In the genomic region with DNA sequence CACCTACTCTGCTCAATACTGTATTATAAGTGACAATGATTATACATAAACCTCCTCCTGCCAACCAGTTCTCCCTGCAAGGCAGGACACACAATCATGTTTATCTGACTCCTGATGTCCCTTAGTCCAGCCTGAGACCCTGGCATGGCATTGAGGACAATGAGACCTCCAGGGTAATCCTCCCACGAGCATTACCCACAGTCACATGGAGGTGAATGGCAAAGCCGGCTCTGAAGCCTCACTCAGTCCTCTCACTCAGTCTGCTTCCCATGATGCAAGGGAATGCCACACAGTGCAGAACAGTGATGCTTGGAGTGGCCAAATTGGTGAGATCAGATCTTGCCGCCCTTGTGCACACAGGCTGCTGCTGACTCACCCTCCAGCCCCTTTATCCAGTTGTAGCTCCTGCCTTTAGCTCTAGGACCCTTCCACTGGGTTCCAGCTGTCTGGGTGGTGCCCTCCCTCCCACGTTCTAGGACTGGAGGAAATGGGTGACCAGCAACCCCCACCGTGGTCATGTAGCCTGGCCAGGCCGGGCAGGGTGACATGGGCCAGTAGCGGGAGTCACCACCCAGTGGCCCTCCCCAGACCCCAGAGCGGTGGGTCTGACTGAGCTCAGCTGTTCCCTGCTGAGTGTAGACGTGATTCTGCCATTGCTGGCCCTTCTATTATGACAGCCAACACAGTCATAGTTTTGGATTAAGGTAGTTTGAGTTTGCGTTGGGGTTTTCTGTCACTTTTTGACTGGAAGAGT, we compare ENCODE assay signal across 19 cellular contexts.
"Had no signal": no experiment of that assay in that cellular context is flagged by ENCODE, and none has a peak within 500 bp of the region (broad histone marks: within the 10 kb centered on the region; RNA-seq: fewer than 3 reads in every experiment).

No MANE protein-coding gene starts in this region.

- H3K4me3 Mint-ChIP-seq: activated CD4-positive, alpha-beta memory T cell treated with anti-CD3 and anti-CD28 coated beads for 36 hours; activated naive CD4-positive, alpha-beta T cell treated with anti-CD3 and anti-CD28 coated beads, Interleukin-2, amount 50 U/mL, for 24 hours; brain; effector memory CD8-positive, alpha-beta T cell; natural killer cell had no signal

- ATAC-seq: effector memory CD8-positive, alpha-beta T cell; left cardiac atrium; natural killer cell; pancreas; psoas muscle; right cardiac atrium had no signal

- H3K9me3 Mint-ChIP-seq: activated CD4-positive, alpha-beta memory T cell treated with anti-CD3 and anti-CD28 coated beads for 36 hours; activated naive CD4-positive, alpha-beta T cell treated with anti-CD3 and anti-CD28 coated beads, Interleukin-2, amount 50 U/mL, for 24 hours; effector memory CD8-positive, alpha-beta T cell; natural killer cell had no signal

- H3K27ac Mint-ChIP-seq: activated CD4-positive, alpha-beta memory T cell treated with anti-CD3 and anti-CD28 coated beads for 36 hours; activated naive CD4-positive, alpha-beta T cell treated with anti-CD3 and anti-CD28 coated beads, Interleukin-2, amount 50 U/mL, for 24 hours; effector memory CD8-positive, alpha-beta T cell; natural killer cell had no signal

- H3K36me3 Mint-ChIP-seq: activated CD4-positive, alpha-beta memory T cell treated with anti-CD3 and anti-CD28 coated beads for 36 hours; activated naive CD4-positive, alpha-beta T cell treated with anti-CD3 and anti-CD28 coated beads, Interleukin-2, amount 50 U/mL, for 24 hours; brain; natural killer cell had no signal

- H3K4me1 Mint-ChIP-seq: activated naive CD4-positive, alpha-beta T cell treated with anti-CD3 and anti-CD28 coated beads, Interleukin-2, amount 50 U/mL, for 24 hours; natural killer cell had no signal

- DNase-seq: activated CD4-positive, alpha-beta memory T cell treated with anti-CD3 and anti-CD28 coated beads for 36 hours; activated CD4-positive, alpha-beta T cell treated with anti-CD3 and anti-CD28 coated beads for 48 hours; activated gamma-delta T cell treated with Interleukin-2 at 50 U/mL for 16 hours; activated T-cell treated with anti-CD3 and anti-CD28 coated beads for 4 hours; anterior cingulate cortex; effector memory CD8-positive, alpha-beta T cell; hypothalamus; left cardiac atrium; midbrain; natural killer cell; pancreas; psoas muscle; right cardiac atrium; stimulated activated CD4-positive, alpha-beta T cell treated with anti-CD3 and anti-CD28 coated beads, Interleukin-12 subunit alpha, Interleukin-12 subunit beta, amount 100 ng/mL, for 4 hours; stimulated activated CD4-positive, alpha-beta T cell treated with anti-CD3 and anti-CD28 coated beads, Interleukin-4, amount 100 ng/mL, for 4 hours; T-helper 2 cell; trophoblast cell had no signal
